Comparison of ENCODE assay signal across 2 cellular contexts in the genomic region with DNA sequence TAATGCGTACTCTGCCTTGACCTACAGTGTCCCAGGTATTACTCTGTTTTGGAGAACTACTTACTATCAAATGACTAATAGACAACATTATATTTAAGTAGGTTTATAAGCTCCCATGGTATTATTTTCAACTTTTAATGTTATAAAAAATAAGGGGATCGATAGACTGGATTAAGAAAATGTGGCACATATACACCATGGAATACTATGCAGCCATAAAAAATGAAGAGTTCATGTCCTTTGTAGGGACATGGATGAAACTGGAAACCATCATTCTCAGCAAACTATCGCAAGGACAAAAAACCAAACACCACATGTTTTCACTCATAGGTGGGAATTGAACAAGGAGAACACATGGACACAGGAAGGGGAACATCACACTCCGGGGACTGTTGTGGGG. TPM values are rescaled to one million over a fixed set of nuclear protein-coding genes. Genes with fewer than 3 reads are reported as not detected.
"Had no signal": no experiment of that assay in that cellular context is flagged by ENCODE, and none has a peak within 500 bp of the region (broad histone marks: within the 10 kb centered on the region; RNA-seq: fewer than 3 reads in every experiment).

No MANE protein-coding gene starts in this region.

RNA-seq across cellular contexts. Expression of gene RHCE, which starts 40.2 kb away (rescaled TPM):
- total RNA-seq: HepG2, HT-29 had no signal
